ENCODE assay signal across 11 cellular contexts in genomic region chr7:139842414-139843210, GRCh38. TPM values are rescaled to one million over a fixed set of nuclear protein-coding genes. Genes with fewer than 3 reads are reported as not detected.
DNase-seq lines count a peak whose midpoint lies in the region; ATAC-seq, FAIRE-seq and TF ChIP-seq lines count a peak whose summit lies in the region.
"Had no signal": no experiment of that assay in that cellular context is flagged by ENCODE, and none has a peak within 500 bp of the region (broad histone marks: within the 10 kb centered on the region; RNA-seq: fewer than 3 reads in every experiment).

No MANE protein-coding gene starts in this region.

- H4K20me1 ChIP-seq in K562 (replicated peaks; ENCODE audit: control insufficient read depth, insufficient read depth, low read length) = no peaks in the 10 kb centered on the region

- CTCF ChIA-PET in K562 (lab: Yijun Ruan, JAX; ENCODE audit: low intra/inter-chr PET ratio) = no interaction called here

- no peak for TF ChIP-seq CTCF in K562 (IDR thresholded peaks at IDR 0.05 in 2 of 3, conservative IDR thresholded peaks at IDR 0.05 in 1 of 3; ENCODE audit: insufficient read depth in 2 of 3, low read depth in 1 of 3, low read length in 3 of 3)
- no peak for TF ChIP-seq CTCF in suprapubic skin (IDR thresholded peaks at IDR 0.05)

- TF ChIP-seq EP300 in K562 (IDR thresholded peaks at IDR 0.05; ENCODE audit: low read length) (no peak), suprapubic skin (IDR thresholded peaks at IDR 0.05) (no peak)

- no peak for TF ChIP-seq RAD21 in K562 (CRISPR knock-in tag; conservative IDR thresholded peaks at IDR 0.05 in 1 of 2, IDR thresholded peaks at IDR 0.05 in 1 of 2)

- 32% methylated on average over 15 of the region's 15 CpGs for WGBS in K562 (ENCODE audit: insufficient coverage, low coverage, missing lambda C conversion rate)
- WGBS in suprapubic skin = 73% methylated on average over 15 of the region's 15 CpGs

- H3K9me1 ChIP-seq in K562 (ENCODE audit: control insufficient read depth, insufficient read depth, low read length) = no peaks in the 10 kb centered on the region

- H3K4me2 ChIP-seq in K562 (ENCODE audit: insufficient read depth, low read length) = peak overlapping the region; percentile 30; the same call in 1 of the 2 replicates

- in situ Hi-C loops in K562 (cut with MboI) = no loop called here

- peaks cover 2 to 22% of the 10 kb centered on the region in 2 experiments; a peak in 4 of 5 replicates for H3K27me3 ChIP-seq in K562 (ENCODE audit: control insufficient read depth in 2 of 2, insufficient read depth in 2 of 2, low read length in 2 of 2)
- H3K27me3 ChIP-seq in suprapubic skin = no peaks in the 10 kb centered on the region
- H3K27me3 ChIP-seq: Peyer's patch had no signal

- H3K4me1 ChIP-seq in K562 (replicated peaks in 1 of 2; ENCODE audit: control insufficient read depth in 2 of 2, insufficient read depth in 2 of 2, low read length in 2 of 2) = peaks cover 0 to 4% of the 10 kb centered on the region in 2 experiments; a peak in 1 of 5 replicates
- H3K4me1 ChIP-seq in suprapubic skin = peaks cover 11% of the 10 kb centered on the region

- intact Hi-C loops in K562 (cut with micrococcal nuclease) = no loop called here
- intact Hi-C loops in posterior vena cava (cut with DNase I) = loop anchor here in 1 of 2 donors (10.0 kb wide), 1 partner anchor 122 kb away; no protein-coding TSS in a partner anchor

- POLR2A ChIA-PET in K562 (lab: Yijun Ruan, JAX) = interaction anchor here (0.5 to 0.6 kb wide), 2 partner anchors 1358 to 1407 kb away, joined by 3 read pairs; no protein-coding TSS in a partner anchor

- no peak for DNase-seq in K562 (ENCODE audit: extremely low read depth in 1 of 4, low spot score in 3 of 4)
- DNase-seq in pulmonary artery endothelial cell (ENCODE audit: low read depth, low spot score) = peak; percentile 11
- DNase-seq in NCI-H774 (lab: John Stamatoyannopoulos, UW) = no peak
- no peak for DNase-seq in nucleus accumbens (lab: John Stamatoyannopoulos, UW)
- DNase-seq in suprapubic skin (ENCODE audit: low spot score in 2 of 2) = no peak
- DNase-seq in posterior vena cava (ENCODE audit: low spot score) = no peak
- DNase-seq: activated T-cell treated with anti-CD3 and anti-CD28 coated beads for 4 hours; effector CD8-positive, alpha-beta T cell had no signal

- peak overlapping the region; percentile 56 for H2AFZ ChIP-seq in K562 (ENCODE audit: low read depth, low read length)

- H3K36me3 ChIP-seq in K562 (ENCODE audit: control insufficient read depth, insufficient read depth, low read length) = no peaks in the 10 kb centered on the region
- H3K36me3 ChIP-seq in suprapubic skin = no peaks in the 10 kb centered on the region
- H3K36me3 ChIP-seq: Peyer's patch had no signal

- FAIRE-seq in K562 (lab: Jason Lieb, UNC) = no peak

- H3K4me3 ChIP-seq in K562 = no peak overlapping the region
- no peak overlapping the region for H3K4me3 ChIP-seq in suprapubic skin
- H3K4me3 ChIP-seq: Peyer's patch had no signal

- no TSS peak for BruUV-seq in K562 (replicated peaks; lab: Mats Ljungman, UMichigan)

- no peaks in the 10 kb centered on the region for H3K9me3 ChIP-seq in K562 (replicated peaks; ENCODE audit: control insufficient read depth, insufficient read depth, low read depth, low read length)
- H3K9me3 ChIP-seq in suprapubic skin = no peaks in the 10 kb centered on the region
- H3K9me3 ChIP-seq: Peyer's patch had no signal

- H3K27ac ChIP-seq in K562 (ENCODE audit: extremely low read depth, low read depth, low read length) = no peak overlapping the region
- H3K27ac ChIP-seq in suprapubic skin = no peak overlapping the region

- H3K79me2 ChIP-seq in K562 (ENCODE audit: control insufficient read depth, insufficient read depth, low read length) = no peaks in the 10 kb centered on the region

- TF ChIP-seq POLR2A in GM19099 (IDR thresholded peaks at IDR 0.05; ENCODE audit: extremely low read depth, insufficient read length, low read depth) = peak; percentile 21
- TF ChIP-seq POLR2A in K562 (conservative IDR thresholded peaks at IDR 0.05) = no peak
- no peak for TF ChIP-seq POLR2A in suprapubic skin (IDR thresholded peaks at IDR 0.05)

- H3K9ac ChIP-seq in K562 (ENCODE audit: insufficient read depth in 1 of 2, low read depth in 2 of 2, low read length in 2 of 2) = no peak overlapping the region

- peak; percentile 88 for ATAC-seq in HG02759 (IDR thresholded peaks at IDR 0.05; ENCODE audit: unreplicated experiment)
- peak; percentile 32; the same call in 2 of the 3 replicates for ATAC-seq in K562

TF ChIP-seq in K562, 482 proteins besides CTCF, POLR2A, EP300 and RAD21:
- no peak for TF ChIP-seq RHOXF2B (CRISPR knock-in tag; conservative IDR thresholded peaks at IDR 0.05)
- TF ChIP-seq SETDB1 (IDR thresholded peaks at IDR 0.05; ENCODE audit: low read length) = no peak
- TF ChIP-seq ZNF133 (CRISPR knock-in tag; IDR thresholded peaks at IDR 0.05) = no peak
- no peak for TF ChIP-seq ZNF707 (CRISPR knock-in tag; conservative IDR thresholded peaks at IDR 0.05)
- peak in 1 of 2 experiments; percentile 72 for TF ChIP-seq E2F6 (IDR thresholded peaks at IDR 0.05; ENCODE audit: borderline replicate concordance in 1 of 2, extremely low read depth in 1 of 2, insufficient read depth in 1 of 2, insufficient read length in 1 of 2, low read depth in 1 of 2, low read length in 1 of 2, poor library complexity in 1 of 2, severe bottlenecking in 1 of 2)
- 0 out of 2 replicates have a peak, but pooled peaks have one; percentile 37 for TF ChIP-seq ZNF143 (CRISPR knock-in tag; IDR thresholded peaks at IDR 0.05)
- TF ChIP-seq CEBPB (tag; IDR thresholded peaks at IDR 0.05) = peak; percentile 83
- peak; percentile 59; the same call in 1 of the 2 replicates for TF ChIP-seq CEBPG (CRISPR knock-in tag; IDR thresholded peaks at IDR 0.05)
- TF ChIP-seq CEBPG (tag; conservative IDR thresholded peaks at IDR 0.05 in 1 of 2, IDR thresholded peaks at IDR 0.05 in 1 of 2) = peak in 1 of 2 experiments; percentile 67; a peak in 2 of 4 replicates
- TF ChIP-seq HMGN3 (IDR thresholded peaks at IDR 0.05; ENCODE audit: borderline replicate concordance, extremely low read depth, insufficient read length, low read depth, low read length) = no peak
- TF ChIP-seq CREBBP (IDR thresholded peaks at IDR 0.05; ENCODE audit: low read depth, low read length) = peak; percentile 49
- no peak for TF ChIP-seq ZNF12 (CRISPR knock-in tag; IDR thresholded peaks at IDR 0.05)

RNA-seq across cellular contexts. Expression of gene TBXAS1, which starts 13.5 kb away (rescaled TPM):
- 6.1 and 7.4 TPM in 2 replicates for total RNA-seq in K562 (2011; cell fraction: chromatin; rRNA removed; ENCODE audit: low replicate concordance)
- 3.2 and 6.0 TPM in 2 replicates for total RNA-seq in K562 (2011; cell fraction: nucleolus; rRNA removed)
- total RNA-seq in K562 (2011; cell fraction: nucleoplasm; rRNA removed) = 4.2 and 10.6 TPM in 2 replicates
- total RNA-seq in K562 (2014; rRNA removed) = 1.5 and 1.7 TPM in 2 replicates
- 1.3 and 2.5 TPM in 2 replicates for total RNA-seq in K562 (2014; rRNA removed; fragmentation: Illumina TruSeq; extraction: Trizol)
- total RNA-seq in K562 (2015; rRNA removed; fragmentation: Illumina TruSeq; extraction: Trizol) = 2.6 and 2.9 TPM in 2 replicates
- 1.9 and 2.7 TPM in 2 replicates for total RNA-seq in K562 (2021)
- polyA plus RNA-seq in K562 (2011; rRNA removed) = 6.8 and 8.3 TPM in 2 replicates
- polyA plus RNA-seq in K562 (2011; cell fraction: cytosol; rRNA removed) = 3.7 and 8.3 TPM in 2 replicates
- polyA plus RNA-seq in K562 (2011; cell fraction: nucleus; rRNA removed) = 10.0 and 17.3 TPM in 2 replicates
- polyA plus RNA-seq in K562 (2012) = 2.7 and 4.5 TPM in 2 replicates
- polyA plus RNA-seq in K562 (2014; fragmentation: Illumina TruSeq; extraction: Trizol) = 2.0 and 2.2 TPM in 2 replicates
- polyA plus RNA-seq in K562 (2014; fragmentation: Nextera tagmentation; extraction: Ambion mirVana) = 1 to 10 TPM; 1.1 to 1.2 TPM
- 2.4 and 3.7 TPM in 2 replicates for polyA plus RNA-seq in K562 (2014; rRNA removed)
- polyA minus RNA-seq in K562 (2011; rRNA and poly(A)+ RNA removed) = 3.8 and 6.3 TPM in 2 replicates
- 1.6 and 3.1 TPM in 2 replicates for polyA minus RNA-seq in K562 (2011; cell fraction: cytosol; rRNA and poly(A)+ RNA removed)
- polyA minus RNA-seq in K562 (2011; cell fraction: nucleus; rRNA and poly(A)+ RNA removed) = 4.4 and 4.6 TPM in 2 replicates
- total RNA-seq in pulmonary artery endothelial cell = 8.1 and 10.6 TPM in 2 replicates
- total RNA-seq in suprapubic skin = 1 to 10 TPM; 1.4 to 2.4 (median 2.1) TPM
- 10 to 100 TPM; 15.7 to 23.7 TPM for total RNA-seq in posterior vena cava
